16 cellular contexts compared by ENCODE assay signal in the genomic region with DNA sequence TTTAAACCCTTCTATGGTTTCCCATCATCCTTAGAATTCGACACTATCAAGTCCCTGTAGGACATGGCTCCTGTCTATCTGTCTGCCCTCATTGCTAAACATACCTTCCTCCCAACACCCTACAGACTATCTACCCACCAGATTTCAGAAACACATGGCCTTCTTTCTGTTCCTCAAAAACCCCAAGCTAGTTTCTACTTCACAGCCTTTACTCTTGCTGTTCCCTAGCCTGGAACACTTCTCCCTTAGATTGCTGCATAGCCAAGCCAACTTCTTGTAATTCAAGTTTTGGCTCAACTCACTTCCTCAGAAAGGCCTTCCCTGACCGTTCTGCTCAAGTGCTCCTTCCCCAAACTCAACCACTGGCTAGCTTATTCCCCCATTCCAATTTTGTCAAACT.
DNase-seq lines count a peak whose midpoint lies in the region; ATAC-seq and TF ChIP-seq lines count a peak whose summit lies in the region.
"Had no signal": no experiment of that assay in that cellular context is flagged by ENCODE, and none has a peak within 500 bp of the region (broad histone marks: within the 10 kb centered on the region; RNA-seq: fewer than 3 reads in every experiment).

No MANE protein-coding gene starts in this region.

- no peaks in the 10 kb centered on the region for H3K36me3 ChIP-seq in left lung
- H3K36me3 ChIP-seq in WERI-Rb-1 = no peaks in the 10 kb centered on the region
- no peaks in the 10 kb centered on the region for H3K36me3 ChIP-seq in CD8-positive, alpha-beta memory T cell (ENCODE audit: insufficient read depth, low read length)

- H3K4me1 Mint-ChIP-seq in CD8-positive, alpha-beta memory T cell = peaks cover 1 to 9% (median 4%) of the 10 kb centered on the region in 3 donors
- H3K4me1 Mint-ChIP-seq: activated CD4-positive, alpha-beta T cell treated with anti-CD3 and anti-CD28 coated beads, Interleukin-2, amount 10 ng/mL, durations not matched to agents 7 days and 5 days had no signal

- intact Hi-C loops in left lung (cut with DNase I) = no loop called here

- no peak overlapping the region for H3K4me3 ChIP-seq in left lung
- no peak overlapping the region for H3K4me3 ChIP-seq in WERI-Rb-1 (ENCODE audit: low read depth, low read length)
- H3K4me3 ChIP-seq in CD8-positive, alpha-beta memory T cell (ENCODE audit: low read length) = no peak overlapping the region
- H3K4me3 ChIP-seq: GM23338 had no signal

- ATAC-seq in GM21526 (IDR thresholded peaks at IDR 0.05; ENCODE audit: low FRiP score, unreplicated experiment) (peak; percentile 90), HG03571 (IDR thresholded peaks at IDR 0.05; ENCODE audit: unreplicated experiment) (peak; percentile 85), left lung (peak; percentile 61), HG02973 (IDR thresholded peaks at IDR 0.05; ENCODE audit: unreplicated experiment) (no peak)
- ATAC-seq: GM23338, natural killer cell had no signal

- H3K27ac Mint-ChIP-seq in CD8-positive, alpha-beta memory T cell = no peak overlapping the region
- H3K27ac Mint-ChIP-seq: activated CD4-positive, alpha-beta T cell treated with anti-CD3 and anti-CD28 coated beads, Interleukin-2, amount 10 ng/mL, durations not matched to agents 7 days and 5 days; CD4-positive, CD25-positive, alpha-beta regulatory T cell; GM23338; natural killer cell had no signal

- H3K27me3 Mint-ChIP-seq in CD8-positive, alpha-beta memory T cell = no peaks in the 10 kb centered on the region
- H3K27me3 Mint-ChIP-seq: activated CD4-positive, alpha-beta T cell treated with anti-CD3 and anti-CD28 coated beads, Interleukin-2, amount 10 ng/mL, durations not matched to agents 7 days and 5 days; CD4-positive, CD25-positive, alpha-beta regulatory T cell had no signal

- POLR2A ChIA-PET in CD8-positive, alpha-beta memory T cell (lab: Charles Lee) = no interaction called here

- peaks cover 0 to 32% of the 10 kb centered on the region in 2 donors for H3K4me1 ChIP-seq in left lung
- no peaks in the 10 kb centered on the region for H3K4me1 ChIP-seq in CD8-positive, alpha-beta memory T cell (ENCODE audit: insufficient read depth, low read length)

- CTCF ChIA-PET in CD8-positive, alpha-beta memory T cell (lab: Charles Lee) = no interaction called here

- in situ Hi-C loops in GM13977 (cut with MboI; ENCODE audit: low pct_unique_long_range_greater_than_20kb, low sequenced_read_pairs, unreplicated experiment) = no loop called here

- H3K9me3 ChIP-seq in left lung = no peaks in the 10 kb centered on the region
- H3K9me3 ChIP-seq in WERI-Rb-1 (ENCODE audit: severe bottlenecking) = no peaks in the 10 kb centered on the region
- H3K9me3 ChIP-seq in CD8-positive, alpha-beta memory T cell (ENCODE audit: low read length) = no peaks in the 10 kb centered on the region
- H3K9me3 ChIP-seq: SK-N-SH had no signal

- H3K27ac ChIP-seq in left lung (no peak overlapping the region), WERI-Rb-1 (no peak overlapping the region)
- H3K27ac ChIP-seq in CD8-positive, alpha-beta memory T cell (ENCODE audit: low read depth, low read length) = no peak overlapping the region

- H3K27me3 ChIP-seq in left lung (no peaks in the 10 kb centered on the region), WERI-Rb-1 (ENCODE audit: insufficient read depth, low read depth, severe bottlenecking) (no peaks in the 10 kb centered on the region)
- H3K27me3 ChIP-seq in CD8-positive, alpha-beta memory T cell (ENCODE audit: insufficient read depth, low read length, poor library complexity, severe bottlenecking) = no peaks in the 10 kb centered on the region

- no peaks in the 10 kb centered on the region for H3K9me3 Mint-ChIP-seq in CD8-positive, alpha-beta memory T cell
- H3K9me3 Mint-ChIP-seq: activated CD4-positive, alpha-beta T cell treated with anti-CD3 and anti-CD28 coated beads, Interleukin-2, amount 10 ng/mL, durations not matched to agents 7 days and 5 days; CD4-positive, CD25-positive, alpha-beta regulatory T cell; GM23338; natural killer cell had no signal

- H3K4me3 Mint-ChIP-seq in CD8-positive, alpha-beta memory T cell = no peak overlapping the region
- H3K4me3 Mint-ChIP-seq: activated CD4-positive, alpha-beta T cell treated with anti-CD3 and anti-CD28 coated beads, Interleukin-2, amount 10 ng/mL, durations not matched to agents 7 days and 5 days; CD4-positive, CD25-positive, alpha-beta regulatory T cell; GM23338; natural killer cell had no signal

- H3K36me3 Mint-ChIP-seq in CD8-positive, alpha-beta memory T cell = peaks cover 0 to 4% (median 3%) of the 10 kb centered on the region in 3 donors
- H3K36me3 Mint-ChIP-seq: natural killer cell had no signal

- DNase-seq in GM13977 (ENCODE audit: low spot score) (peak; percentile 36), left lung (no peak), WERI-Rb-1 (no peak), NCI-H1092 (lab: John Stamatoyannopoulos, UW) (no peak)
- no peak for DNase-seq in CD8-positive, alpha-beta memory T cell
- DNase-seq: activated CD4-positive, alpha-beta T cell treated with anti-CD3 and anti-CD28 coated beads, Interleukin-2, amount 10 ng/mL, durations not matched to agents 7 days and 5 days; activated naive CD4-positive, alpha-beta T cell; CD4-positive, CD25-positive, alpha-beta regulatory T cell; erythroblast; natural killer cell; NCI-H748 treated with DMSO at 0.1 percent for 48 hours; SK-N-SH had no signal

- no peak for TF ChIP-seq CTCF in GM13977 (IDR thresholded peaks at IDR 0.05; ENCODE audit: extremely low read depth, insufficient read depth, missing control alignments)
- TF ChIP-seq CTCF in left lung (IDR thresholded peaks at IDR 0.05) = no peak
- TF ChIP-seq CTCF in WERI-Rb-1 (IDR thresholded peaks at IDR 0.05; ENCODE audit: low read depth, low read length) = no peak
